In the genomic region with DNA sequence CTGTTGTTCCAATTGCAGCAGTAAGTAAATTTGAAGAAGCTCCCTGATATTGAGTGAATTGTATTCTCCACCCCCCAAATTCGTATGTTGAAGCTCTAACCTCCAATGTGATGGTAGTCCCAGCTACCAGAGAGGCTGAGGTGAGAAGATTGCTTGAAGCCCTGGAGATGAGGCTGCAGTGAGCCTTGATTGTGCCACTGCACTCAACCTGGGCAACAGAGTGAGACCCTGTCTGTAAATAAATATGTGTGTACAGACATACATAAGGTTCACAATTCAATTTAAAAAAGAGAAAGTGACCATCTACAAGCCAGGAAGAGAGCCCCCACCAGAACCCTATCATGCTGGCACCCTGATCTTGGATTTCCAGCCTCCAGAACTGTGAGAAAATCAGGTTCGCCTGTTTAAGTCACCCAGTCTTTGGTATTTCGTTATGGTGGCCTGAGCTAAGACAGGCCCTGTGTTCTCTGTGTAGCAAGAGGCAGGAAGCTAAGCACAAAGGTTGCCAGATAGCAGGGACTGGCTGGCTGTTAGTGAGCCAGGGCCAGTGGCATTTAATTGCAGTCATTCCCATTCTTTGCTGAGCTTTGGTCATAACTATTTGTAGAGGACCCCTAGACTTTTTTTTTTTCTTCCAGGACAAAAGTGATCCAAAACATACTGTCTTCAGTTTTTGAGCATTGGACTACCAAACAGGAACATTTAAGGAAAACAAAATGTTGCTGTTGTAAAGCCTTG, we compare ENCODE assay signal across 22 cellular contexts. TPM values are rescaled to one million over a fixed set of nuclear protein-coding genes. Genes with fewer than 3 reads are reported as not detected.
DNase-seq lines count a peak whose midpoint lies in the region; ATAC-seq, FAIRE-seq and TF ChIP-seq lines count a peak whose summit lies in the region.
"Had no signal": no experiment of that assay in that cellular context is flagged by ENCODE, and none has a peak within 500 bp of the region (broad histone marks: within the 10 kb centered on the region; RNA-seq: fewer than 3 reads in every experiment).

No MANE protein-coding gene starts in this region.

- ATAC-seq in Right ventricle myocardium superior (ENCODE audit: poor library complexity) (peak; percentile 52), HG03521 (IDR thresholded peaks at IDR 0.05; ENCODE audit: unreplicated experiment) (no peak)
- no peak for ATAC-seq in stimulated activated naive CD8-positive, alpha-beta T cell treated with anti-CD3 and anti-CD28 coated beads, Interleukin-15, amount 100 ng/mL, for 72 hours
- ATAC-seq: A549; activated T-cell treated with anti-CD3 and anti-CD28 coated beads, Interleukin-2, amount 50 U/mL, for 4 hours had no signal

- intact Hi-C loops in Right ventricle myocardium superior (cut with DNase I) (no loop called here), cardiac septum (cut with DNase I) (no loop called here)

- H3K4me3 ChIP-seq in astrocyte (ENCODE audit: insufficient read depth, low read depth, low read length) = no peak overlapping the region
- H3K4me3 ChIP-seq: A549, PC-9, psoas muscle, spleen had no signal

- H3K27ac ChIP-seq in astrocyte (ENCODE audit: low read depth, low read length) = no peak overlapping the region
- H3K27ac ChIP-seq: A549, PC-9, psoas muscle, spleen had no signal

- H3K9me3 Mint-ChIP-seq in astrocyte (ENCODE audit: unreplicated experiment) = peaks cover 2% of the 10 kb centered on the region
- H3K9me3 Mint-ChIP-seq in stimulated activated naive CD8-positive, alpha-beta T cell treated with anti-CD3 and anti-CD28 coated beads, Interleukin-15, amount 100 ng/mL, for 72 hours = no peaks in the 10 kb centered on the region
- H3K9me3 Mint-ChIP-seq: activated B cell treated with CpG ODN at 0.5 μM for 24 hours; activated CD4-positive, alpha-beta memory T cell treated with anti-CD3 and anti-CD28 coated beads, Interleukin-2, amount 10 ng/mL, durations not matched to agents 7 days and 5 days; activated T-cell treated with anti-CD3 and anti-CD28 coated beads, Interleukin-2, amount 50 U/mL, for 4 hours had no signal

- no peak for FAIRE-seq in astrocyte (lab: Jason Lieb, UNC)
- FAIRE-seq: A549, colon, urothelium cell line had no signal

- H3K4me2 ChIP-seq in astrocyte (ENCODE audit: low read length) = no peak overlapping the region
- H3K4me2 ChIP-seq: A549, PC-9 had no signal

- no peak overlapping the region for H2AFZ ChIP-seq in astrocyte (ENCODE audit: low read depth, low read length)
- H2AFZ ChIP-seq: PC-9 had no signal

- H3K27ac Mint-ChIP-seq in astrocyte (ENCODE audit: unreplicated experiment) = peak overlapping the region; percentile 51
- H3K27ac Mint-ChIP-seq in stimulated activated naive CD8-positive, alpha-beta T cell treated with anti-CD3 and anti-CD28 coated beads, Interleukin-15, amount 100 ng/mL, for 72 hours = no peak overlapping the region
- H3K27ac Mint-ChIP-seq: activated B cell treated with CpG ODN at 0.5 μM for 24 hours; activated CD4-positive, alpha-beta memory T cell treated with anti-CD3 and anti-CD28 coated beads, Interleukin-2, amount 10 ng/mL, durations not matched to agents 7 days and 5 days had no signal

- H4K20me1 ChIP-seq in astrocyte (ENCODE audit: insufficient read depth, low read length) = peaks cover 61% of the 10 kb centered on the region

- no peaks in the 10 kb centered on the region for H3K27me3 Mint-ChIP-seq in astrocyte (ENCODE audit: low read depth, unreplicated experiment)
- H3K27me3 Mint-ChIP-seq in stimulated activated naive CD8-positive, alpha-beta T cell treated with anti-CD3 and anti-CD28 coated beads, Interleukin-15, amount 100 ng/mL, for 72 hours = peaks cover 10% of the 10 kb centered on the region
- H3K27me3 Mint-ChIP-seq: activated B cell treated with CpG ODN at 0.5 μM for 24 hours; activated CD4-positive, alpha-beta memory T cell treated with anti-CD3 and anti-CD28 coated beads, Interleukin-2, amount 10 ng/mL, durations not matched to agents 7 days and 5 days had no signal

- TF ChIP-seq CTCF in astrocyte (IDR thresholded peaks at IDR 0.05; ENCODE audit: insufficient read depth, low read depth, low read length) = no peak

- H3K4me1 Mint-ChIP-seq in astrocyte (ENCODE audit: low read depth, unreplicated experiment) = peaks cover 23% of the 10 kb centered on the region
- H3K4me1 Mint-ChIP-seq in stimulated activated naive CD8-positive, alpha-beta T cell treated with anti-CD3 and anti-CD28 coated beads, Interleukin-15, amount 100 ng/mL, for 72 hours = no peaks in the 10 kb centered on the region
- H3K4me1 Mint-ChIP-seq: activated B cell treated with CpG ODN at 0.5 μM for 24 hours; activated CD4-positive, alpha-beta memory T cell treated with anti-CD3 and anti-CD28 coated beads, Interleukin-2, amount 10 ng/mL, durations not matched to agents 7 days and 5 days had no signal

- DNase-seq in Right ventricle myocardium superior = no peak
- no peak for DNase-seq in cardiac septum (ENCODE audit: low spot score)
- no peak for DNase-seq in astrocyte (ENCODE audit: low read depth)
- DNase-seq in iPS-NIHi7 (ENCODE audit: extremely low spot score) = peak; percentile 43
- DNase-seq in NCI-H2196 treated with DMSO at 0.1 percent for 48 hours (lab: John Stamatoyannopoulos, UW; ENCODE audit: unreplicated experiment) = no peak
- DNase-seq in stimulated activated naive CD8-positive, alpha-beta T cell treated with anti-CD3 and anti-CD28 coated beads, Interleukin-15, amount 100 ng/mL, for 72 hours = no peak
- no peak for DNase-seq in cerebellum (ENCODE audit: low spot score)
- DNase-seq: activated B cell treated with CpG ODN at 0.5 μM for 24 hours; activated CD4-positive, alpha-beta memory T cell treated with anti-CD3 and anti-CD28 coated beads, Interleukin-2, amount 10 ng/mL, durations not matched to agents 7 days and 5 days; activated naive CD4-positive, alpha-beta T cell treated with anti-CD3 and anti-CD28 coated beads, Interleukin-2, amount 50 U/mL, for 16 hours; activated T-cell treated with anti-CD3 and anti-CD28 coated beads, Interleukin-2, amount 50 U/mL, for 4 hours; hippocampal formation; Kasumi-1; kidney glomerular epithelial cell; PC-9; psoas muscle; spleen; stimulated activated CD4-positive, alpha-beta T cell treated with anti-CD3 and anti-CD28 coated beads, Interleukin-4, amount 100 ng/mL, for 4 hours had no signal

- no peak overlapping the region for H3K4me3 Mint-ChIP-seq in astrocyte (ENCODE audit: unreplicated experiment)
- no peak overlapping the region for H3K4me3 Mint-ChIP-seq in stimulated activated naive CD8-positive, alpha-beta T cell treated with anti-CD3 and anti-CD28 coated beads, Interleukin-15, amount 100 ng/mL, for 72 hours
- H3K4me3 Mint-ChIP-seq: activated B cell treated with CpG ODN at 0.5 μM for 24 hours; activated CD4-positive, alpha-beta memory T cell treated with anti-CD3 and anti-CD28 coated beads, Interleukin-2, amount 10 ng/mL, durations not matched to agents 7 days and 5 days; activated T-cell treated with anti-CD3 and anti-CD28 coated beads, Interleukin-2, amount 50 U/mL, for 4 hours had no signal

- no peak overlapping the region for H3K9ac ChIP-seq in astrocyte (ENCODE audit: low read length)

- no peaks in the 10 kb centered on the region for H3K36me3 ChIP-seq in astrocyte (ENCODE audit: insufficient read depth, low read length)
- H3K36me3 ChIP-seq: spleen had no signal

- no peaks in the 10 kb centered on the region for H3K9me3 ChIP-seq in astrocyte (ENCODE audit: insufficient read depth, low read depth, low read length)
- H3K9me3 ChIP-seq: A549, psoas muscle, spleen had no signal

- H3K79me2 ChIP-seq in astrocyte (ENCODE audit: insufficient read depth, low read length) = peaks cover 39% of the 10 kb centered on the region

- no peaks in the 10 kb centered on the region for H3K36me3 Mint-ChIP-seq in astrocyte (ENCODE audit: low read depth, unreplicated experiment)

- no peaks in the 10 kb centered on the region for H3K27me3 ChIP-seq in astrocyte (ENCODE audit: insufficient read depth, low read length)
- H3K27me3 ChIP-seq: spleen had no signal

- H3K4me1 ChIP-seq in astrocyte (ENCODE audit: insufficient read depth, low read length) = no peaks in the 10 kb centered on the region
- H3K4me1 ChIP-seq: A549, psoas muscle, spleen had no signal

RNA-seq across cellular contexts. Expression of gene AUTS2, which starts 45.6 kb away (rescaled TPM):
- total RNA-seq in Right ventricle myocardium superior (5.2 TPM), cardiac septum (10.3 TPM), astrocyte (68.2 and 73.2 TPM in 2 replicates), cerebellum (298 TPM)
- total RNA-seq: PC-9 had no signal
